Comparison of ENCODE assay signal across 2 cellular contexts in genomic region chr12:53660064-53660463, GRCh38.
TF ChIP-seq lines count a peak whose summit lies in the region.

No MANE protein-coding gene starts in this region.

TF ChIP-seq in IMR-90, 13 proteins besides CTCF, POLR2A, EP300 and RAD21:
- no peak for TF ChIP-seq CHD1 (IDR thresholded peaks at IDR 0.05; ENCODE audit: low read depth, low read length)
- no peak for TF ChIP-seq CEBPB (IDR thresholded peaks at IDR 0.05; ENCODE audit: low read depth, low read length)
- TF ChIP-seq FOS (IDR thresholded peaks at IDR 0.05; ENCODE audit: low read depth, low read length): no peak
- TF ChIP-seq BHLHE40 (IDR thresholded peaks at IDR 0.05; ENCODE audit: low read depth, low read length): no peak
- TF ChIP-seq, protein P1, sequence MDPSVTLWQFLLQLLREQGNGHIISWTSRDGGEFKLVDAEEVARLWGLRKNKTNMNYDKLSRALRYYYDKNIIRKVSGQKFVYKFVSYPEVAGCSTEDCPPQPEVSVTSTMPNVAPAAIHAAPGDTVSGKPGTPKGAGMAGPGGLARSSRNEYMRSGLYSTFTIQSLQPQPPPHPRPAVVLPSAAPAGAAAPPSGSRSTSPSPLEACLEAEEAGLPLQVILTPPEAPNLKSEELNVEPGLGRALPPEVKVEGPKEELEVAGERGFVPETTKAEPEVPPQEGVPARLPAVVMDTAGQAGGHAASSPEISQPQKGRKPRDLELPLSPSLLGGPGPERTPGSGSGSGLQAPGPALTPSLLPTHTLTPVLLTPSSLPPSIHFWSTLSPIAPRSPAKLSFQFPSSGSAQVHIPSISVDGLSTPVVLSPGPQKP (IDR thresholded peaks at IDR 0.05; ENCODE audit: borderline replicate concordance, low read depth, low read length): no peak
- no peak for TF ChIP-seq RFX5 (IDR thresholded peaks at IDR 0.05; ENCODE audit: low read depth, low read length)
- no peak for TF ChIP-seq USF2 (IDR thresholded peaks at IDR 0.05; ENCODE audit: low read depth, low read length)
TF ChIP-seq in IMR-90: peak in this region for 0.

TF ChIP-seq in HepG2, 621 proteins besides CTCF, POLR2A, EP300 and RAD21:
- TF ChIP-seq SALL1 (CRISPR knock-in tag; IDR thresholded peaks at IDR 0.05) (peak; percentile 23; the same call in 1 of the 2 replicates), MEF2D (CRISPR knock-in tag; IDR thresholded peaks at IDR 0.05) (0 out of 2 replicates have a peak, but pooled peaks have one; percentile 37), BCL6 (CRISPR knock-in tag; IDR thresholded peaks at IDR 0.05) (peak; percentile 29; the same call in 1 of the 2 replicates), ZFP36L1 (CRISPR knock-in tag; IDR thresholded peaks at IDR 0.05) (no peak)
